1 cellular context compared by ENCODE assay signal in the genomic region with DNA sequence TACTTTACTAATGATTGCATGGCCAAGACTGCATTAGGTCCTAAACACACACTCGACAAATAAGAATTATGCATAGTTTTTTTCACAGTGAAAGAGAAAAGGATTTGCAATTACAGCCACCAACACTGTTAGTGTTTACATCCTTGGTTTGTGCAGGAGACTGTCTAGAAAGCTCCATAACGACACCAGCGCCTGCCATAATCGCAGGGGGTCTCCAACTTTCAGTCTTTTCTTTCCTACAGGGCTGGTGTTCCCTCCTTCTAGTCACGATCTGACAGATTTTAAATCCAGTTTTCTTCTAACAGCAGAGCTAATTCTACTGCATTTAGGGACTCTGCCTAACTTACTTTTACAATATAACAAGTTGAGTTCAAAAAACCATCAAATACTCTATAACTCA.
TF ChIP-seq lines count a peak whose summit lies in the region.

No MANE protein-coding gene starts in this region.

TF ChIP-seq in HEK293, 187 proteins besides CTCF, POLR2A, EP300 and RAD21 (continued from another document):
- TF ChIP-seq ZNF658 (tag by site-specific recombination; IDR thresholded peaks at IDR 0.05) (no peak), ZNF10 (tag by site-specific recombination; IDR thresholded peaks at IDR 0.05) (no peak), ZNF239 (tag by site-specific recombination; IDR thresholded peaks at IDR 0.05) (no peak), ZSCAN30 (tag by site-specific recombination; IDR thresholded peaks at IDR 0.05) (no peak), FEZF1 (tag by site-specific recombination; IDR thresholded peaks at IDR 0.05) (no peak), REPIN1 (tag by site-specific recombination; IDR thresholded peaks at IDR 0.05; ENCODE audit: low read depth) (no peak)
